ENCODE assay signal across 13 cellular contexts in the genomic region with DNA sequence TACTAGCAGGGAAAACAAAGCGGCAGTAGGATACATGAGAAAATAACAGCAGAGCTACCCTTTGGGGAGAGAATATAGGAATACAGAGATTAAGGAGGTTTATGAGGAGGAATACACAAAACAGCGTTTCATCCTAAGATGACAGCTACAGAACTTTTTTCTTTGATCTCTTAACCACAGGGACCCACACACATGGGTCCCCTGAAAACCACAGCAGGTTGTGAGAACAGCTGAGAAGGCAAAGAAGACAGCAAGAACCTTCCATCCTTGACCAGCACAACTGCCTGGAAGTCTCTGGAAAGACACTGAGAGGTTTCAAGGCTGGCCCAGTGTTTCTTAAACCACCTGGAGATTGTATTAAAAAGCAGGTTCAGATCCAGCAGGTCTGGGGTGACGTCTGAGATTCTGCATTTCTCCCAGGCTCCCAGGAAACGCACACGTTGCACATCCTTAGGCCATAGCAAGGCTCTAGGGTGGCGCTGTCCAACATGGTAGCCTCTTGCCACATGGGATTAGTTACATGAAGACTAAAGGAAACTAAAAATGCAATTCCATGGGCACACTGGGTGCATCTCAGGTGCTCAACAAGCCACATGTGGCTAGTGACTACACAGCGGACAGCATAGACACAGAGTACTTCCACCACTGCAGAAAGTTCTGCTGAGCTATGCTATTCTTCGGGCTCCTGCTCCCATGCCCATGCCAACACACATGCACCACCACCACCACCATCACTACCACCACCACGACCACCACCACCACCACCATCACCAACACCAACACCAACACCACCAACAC.
A peak's percentile ranks its signal among the peaks of the same experiment; 100 is the strongest.
DNase-seq lines count a peak whose midpoint lies in the region; ATAC-seq and TF ChIP-seq lines count a peak whose summit lies in the region.
"Had no signal": no experiment of that assay in that cellular context is flagged by ENCODE, and none has a peak within 500 bp of the region (broad histone marks: within the 10 kb centered on the region; RNA-seq: fewer than 3 reads in every experiment).

No MANE protein-coding gene starts in this region.

- TF ChIP-seq RAD21 in IMR-90 (IDR thresholded peaks at IDR 0.05; ENCODE audit: low read length) = no peak

- H3K27ac ChIP-seq in IMR-90 (ENCODE audit: insufficient read depth, low read length) (no peak overlapping the region), WERI-Rb-1 (no peak overlapping the region), Peyer's patch (no peak overlapping the region)
- H3K27ac ChIP-seq: A549 had no signal

- H3K27me3 ChIP-seq in IMR-90 (ENCODE audit: control insufficient read depth, insufficient read depth, low read length) (no peaks in the 10 kb centered on the region), WERI-Rb-1 (ENCODE audit: insufficient read depth, low read depth, severe bottlenecking) (no peaks in the 10 kb centered on the region), Peyer's patch (no peaks in the 10 kb centered on the region)

- H4K91ac ChIP-seq in IMR-90 (ENCODE audit: insufficient read depth, low read depth, low read length) = no peak overlapping the region

- no peak overlapping the region for H4K5ac ChIP-seq in IMR-90 (ENCODE audit: low read depth, low read length)

- no peak overlapping the region for H2AK9ac ChIP-seq in IMR-90 (replicated peaks; ENCODE audit: low read depth, low read length, poor library complexity)

- peaks cover 16% of the 10 kb centered on the region for H3K4me1 Mint-ChIP-seq in activated CD8-positive, alpha-beta memory T cell treated with anti-CD3 and anti-CD28 coated beads, Interleukin-2, amount 10 ng/mL, durations not matched to agents 7 days and 5 days
- H3K4me1 Mint-ChIP-seq in stimulated activated memory B cell treated with anti-CD40 and anti-IgM and Interleukin-4, amounts not matched to agents 10 μg/mL and 1 μg/mL and 100 μg/mL, for 72 hours = peaks cover 63% of the 10 kb centered on the region

- no peaks in the 10 kb centered on the region for H3K9me3 ChIP-seq in IMR-90 (ENCODE audit: control insufficient read depth, insufficient read depth, low read length)
- H3K9me3 ChIP-seq in WERI-Rb-1 (ENCODE audit: severe bottlenecking) = no peaks in the 10 kb centered on the region
- no peaks in the 10 kb centered on the region for H3K9me3 ChIP-seq in Peyer's patch
- H3K9me3 ChIP-seq: A549 had no signal

- no peak for DNase-seq in activated CD8-positive, alpha-beta memory T cell treated with anti-CD3 and anti-CD28 coated beads, Interleukin-2, amount 10 ng/mL, durations not matched to agents 7 days and 5 days
- DNase-seq in activated CD8-positive, alpha-beta memory T cell treated with anti-CD3 and anti-CD28 coated beads for 24 hours = no peak
- DNase-seq in IMR-90 = no peak
- DNase-seq in WERI-Rb-1 = no peak
- DNase-seq in Peyer's patch = no peak
- DNase-seq: activated B cell treated with CpG ODN at 0.5 μM for 24 hours, NCI-H187 treated with DMSO at 0.1 percent for 48 hours had no signal

- peak overlapping the region; percentile 18 for H2BK5ac ChIP-seq in IMR-90 (ENCODE audit: low read depth, low read length, poor library complexity, severe bottlenecking)

- H3K4me3 ChIP-seq in IMR-90 (ENCODE audit: insufficient read depth, low read depth, low read length) (no peak overlapping the region), WERI-Rb-1 (ENCODE audit: low read depth, low read length) (no peak overlapping the region), Peyer's patch (no peak overlapping the region)
- H3K4me3 ChIP-seq: A549 had no signal

- TF ChIP-seq POLR2A in IMR-90 (IDR thresholded peaks at IDR 0.05; ENCODE audit: low read depth, low read length) (no peak), Peyer's patch (IDR thresholded peaks at IDR 0.05) (no peak)

- H3K9me3 Mint-ChIP-seq in activated CD8-positive, alpha-beta memory T cell treated with anti-CD3 and anti-CD28 coated beads, Interleukin-2, amount 10 ng/mL, durations not matched to agents 7 days and 5 days (ENCODE audit: low read depth) = peaks cover 10% of the 10 kb centered on the region
- no peaks in the 10 kb centered on the region for H3K9me3 Mint-ChIP-seq in stimulated activated memory B cell treated with anti-CD40 and anti-IgM and Interleukin-4, amounts not matched to agents 10 μg/mL and 1 μg/mL and 100 μg/mL, for 72 hours
- H3K9me3 Mint-ChIP-seq: activated B cell treated with CpG ODN at 0.5 μM for 24 hours had no signal

- H3K36me3 ChIP-seq in IMR-90 (ENCODE audit: control insufficient read depth, insufficient read depth, low read length) (peaks cover 5% of the 10 kb centered on the region), WERI-Rb-1 (no peaks in the 10 kb centered on the region), Peyer's patch (no peaks in the 10 kb centered on the region)

- intact Hi-C loops in IMR-90 (cut with micrococcal nuclease) = no loop called here

- no peak overlapping the region for H3K14ac ChIP-seq in IMR-90 (replicated peaks; ENCODE audit: low read depth, low read length)

- H2AFZ ChIP-seq in IMR-90 (replicated peaks; ENCODE audit: low read length, poor library complexity) = no peak overlapping the region

- no peak overlapping the region for H3K4me3 Mint-ChIP-seq in activated CD8-positive, alpha-beta memory T cell treated with anti-CD3 and anti-CD28 coated beads, Interleukin-2, amount 10 ng/mL, durations not matched to agents 7 days and 5 days
- H3K4me3 Mint-ChIP-seq in stimulated activated memory B cell treated with anti-CD40 and anti-IgM and Interleukin-4, amounts not matched to agents 10 μg/mL and 1 μg/mL and 100 μg/mL, for 72 hours = no peak overlapping the region
- H3K4me3 Mint-ChIP-seq: activated B cell treated with CpG ODN at 0.5 μM for 24 hours; activated naive CD8-positive, alpha-beta T cell; mesothelial cell of epicardium had no signal

- 100% methylated on average over 4 of the region's 9 CpGs; no CpG with 5 or more reads in 1 of the 2 experiments for WGBS in IMR-90 (ENCODE audit: extremely low coverage in 2 of 2, insufficient read length in 1 of 2), 2 experiments

- no peak for ATAC-seq in activated CD8-positive, alpha-beta memory T cell treated with anti-CD3 and anti-CD28 coated beads, Interleukin-2, amount 10 ng/mL, durations not matched to agents 7 days and 5 days
- ATAC-seq in GM21786 (IDR thresholded peaks at IDR 0.05; ENCODE audit: unreplicated experiment) = peak; percentile 60
- ATAC-seq in IMR-90 (ENCODE audit: low read depth) = no peak
- ATAC-seq in stimulated activated memory B cell treated with anti-CD40 and anti-IgM and Interleukin-4, amounts not matched to agents 10 μg/mL and 1 μg/mL and 100 μg/mL, for 72 hours = peak; percentile 70
- ATAC-seq in HG03196 (IDR thresholded peaks at IDR 0.05; ENCODE audit: unreplicated experiment) = no peak
- ATAC-seq: A549 had no signal

- dilution Hi-C loops in IMR-90 (cut with HindIII; ENCODE audit: low sequenced_read_pairs, unreplicated experiment) = no loop called here

- no peak overlapping the region for H2BK15ac ChIP-seq in IMR-90 (ENCODE audit: low read depth, low read length)

- H4K20me1 ChIP-seq in IMR-90 (ENCODE audit: insufficient read depth, low read length) = peaks cover 21% of the 10 kb centered on the region

- BruUV-seq in IMR-90 (replicated peaks; lab: Mats Ljungman, UMichigan) = no TSS peak

- H3K4me1 ChIP-seq in IMR-90 (ENCODE audit: control insufficient read depth, insufficient read depth, low read length) (peaks cover 22% of the 10 kb centered on the region), Peyer's patch (peaks cover 0 to 6% (median 2%) of the 10 kb centered on the region in 4 donors)
- H3K4me1 ChIP-seq: A549 had no signal

- peak overlapping the region; percentile 16 for H3K27ac Mint-ChIP-seq in activated CD8-positive, alpha-beta memory T cell treated with anti-CD3 and anti-CD28 coated beads, Interleukin-2, amount 10 ng/mL, durations not matched to agents 7 days and 5 days
- H3K27ac Mint-ChIP-seq in stimulated activated memory B cell treated with anti-CD40 and anti-IgM and Interleukin-4, amounts not matched to agents 10 μg/mL and 1 μg/mL and 100 μg/mL, for 72 hours = peak overlapping the region; percentile 48
- H3K27ac Mint-ChIP-seq: activated B cell treated with CpG ODN at 0.5 μM for 24 hours; activated naive CD8-positive, alpha-beta T cell; mesothelial cell of epicardium had no signal

- H3K4me2 ChIP-seq in IMR-90 (ENCODE audit: low read depth, low read length) = no peak overlapping the region
- H3K4me2 ChIP-seq: A549 had no signal

- TF ChIP-seq CTCF in IMR-90 (conservative IDR thresholded peaks at IDR 0.05; ENCODE audit: low read depth, low read length) (no peak), WERI-Rb-1 (IDR thresholded peaks at IDR 0.05; ENCODE audit: low read depth, low read length) (no peak), Peyer's patch (IDR thresholded peaks at IDR 0.05) (no peak)

- peaks cover 40% of the 10 kb centered on the region for H3K36me3 Mint-ChIP-seq in activated CD8-positive, alpha-beta memory T cell treated with anti-CD3 and anti-CD28 coated beads, Interleukin-2, amount 10 ng/mL, durations not matched to agents 7 days and 5 days
- peaks cover 64% of the 10 kb centered on the region for H3K36me3 Mint-ChIP-seq in stimulated activated memory B cell treated with anti-CD40 and anti-IgM and Interleukin-4, amounts not matched to agents 10 μg/mL and 1 μg/mL and 100 μg/mL, for 72 hours

- H3K27me3 Mint-ChIP-seq in activated CD8-positive, alpha-beta memory T cell treated with anti-CD3 and anti-CD28 coated beads, Interleukin-2, amount 10 ng/mL, durations not matched to agents 7 days and 5 days = no peaks in the 10 kb centered on the region
- no peaks in the 10 kb centered on the region for H3K27me3 Mint-ChIP-seq in stimulated activated memory B cell treated with anti-CD40 and anti-IgM and Interleukin-4, amounts not matched to agents 10 μg/mL and 1 μg/mL and 100 μg/mL, for 72 hours
- H3K27me3 Mint-ChIP-seq: activated B cell treated with CpG ODN at 0.5 μM for 24 hours; activated naive CD8-positive, alpha-beta T cell had no signal

- no peak overlapping the region for H2AK5ac ChIP-seq in IMR-90 (ENCODE audit: low read depth, low read length)

- POLR2A ChIA-PET in IMR-90 (lab: Charles Lee; ENCODE audit: unreplicated experiment) = no interaction called here

- H3K18ac ChIP-seq in IMR-90 (ENCODE audit: low read depth, low read length) = no peak overlapping the region

- CTCF ChIA-PET in activated CD8-positive, alpha-beta memory T cell treated with anti-CD3 and anti-CD28 coated beads, Interleukin-2, amount 10 ng/mL, durations not matched to agents 7 days and 5 days (lab: Charles Lee) = no interaction called here
- CTCF ChIA-PET in IMR-90 (lab: Yijun Ruan, JAX) = no interaction called here

- H2BK120ac ChIP-seq in IMR-90 (ENCODE audit: low read depth, low read length) = no peak overlapping the region

- no peak overlapping the region for H3K23ac ChIP-seq in IMR-90 (ENCODE audit: low read depth, low read length)

- H2BK20ac ChIP-seq in IMR-90 (ENCODE audit: low read depth, low read length) = no peak overlapping the region

- H3K56ac ChIP-seq in IMR-90 (ENCODE audit: extremely low read depth, insufficient read depth, low read length) = no peak overlapping the region

- H3K4ac ChIP-seq in IMR-90 (ENCODE audit: low read depth, low read length) = no peak overlapping the region

- in situ Hi-C loops in IMR-90 (cut with MboI; ENCODE audit: low sequenced_read_pairs) = no loop called here

- H3K9ac ChIP-seq in IMR-90 (ENCODE audit: low read depth, low read length) = no peak overlapping the region

- no peak overlapping the region for H4K8ac ChIP-seq in IMR-90 (ENCODE audit: low read depth in 2 of 2, low read length in 2 of 2)

- peaks cover 24% of the 10 kb centered on the region for H3K9me1 ChIP-seq in IMR-90 (ENCODE audit: insufficient read depth, low read length)

- H3K79me1 ChIP-seq in IMR-90 (ENCODE audit: low read depth in 1 of 2, low read length in 2 of 2) = peaks cover 59 to 88% of the 10 kb centered on the region in 2 experiments

Comparison
In these comparisons a context has a peak if more than half of its experiments do, and no peak if none do; other contexts are left out.
1. ATAC-seq: peak in GM21786 (single experiment) and stimulated activated memory B cell treated with anti-CD40 and anti-IgM and Interleukin-4, amounts not matched to agents 10 μg/mL and 1 μg/mL and 100 μg/mL, for 72 hours (single experiment); none in activated CD8-positive, alpha-beta memory T cell treated with anti-CD3 and anti-CD28 coated beads, Interleukin-2, amount 10 ng/mL, durations not matched to agents 7 days and 5 days (single experiment), IMR-90 (single experiment) and HG03196 (single experiment).